Comparison of ENCODE assay signal across 19 cellular contexts in genomic region chr6:23091795-23092194, GRCh38.
DNase-seq lines count a peak whose midpoint lies in the region; ATAC-seq, FAIRE-seq and TF ChIP-seq lines count a peak whose summit lies in the region.
"Had no signal": no experiment of that assay in that cellular context is flagged by ENCODE, and none has a peak within 500 bp of the region (broad histone marks: within the 10 kb centered on the region; RNA-seq: fewer than 3 reads in every experiment).

No MANE protein-coding gene starts in this region.

- no peaks in the 10 kb centered on the region for H3K27me3 ChIP-seq in bronchial epithelial cell (ENCODE audit: control insufficient read depth, insufficient read depth, low read length)
- H3K27me3 ChIP-seq in SK-N-SH (ENCODE audit: insufficient read depth), result no peaks in the 10 kb centered on the region
- no peaks in the 10 kb centered on the region for H3K27me3 ChIP-seq in upper lobe of right lung
- H3K27me3 ChIP-seq: MG63 had no signal

- POLR2A ChIA-PET in SK-N-SH (lab: Yijun Ruan, JAX), result no interaction called here

- no peaks in the 10 kb centered on the region for H3K36me3 ChIP-seq in bronchial epithelial cell (ENCODE audit: control insufficient read depth, insufficient read depth, low read length)
- no peaks in the 10 kb centered on the region for H3K36me3 ChIP-seq in SK-N-SH (replicated peaks in 1 of 2; ENCODE audit: control insufficient read depth in 1 of 2, insufficient read depth in 2 of 2, low read length in 1 of 2)
- H3K36me3 ChIP-seq in upper lobe of right lung, result no peaks in the 10 kb centered on the region
- H3K36me3 ChIP-seq: MG63 had no signal

- no peak for TF ChIP-seq CTCF in bronchial epithelial cell (IDR thresholded peaks at IDR 0.05; ENCODE audit: insufficient read depth, low read length, severe bottlenecking)
- no peak for TF ChIP-seq CTCF in foreskin fibroblast (IDR thresholded peaks at IDR 0.05; ENCODE audit: low read depth, low read length)
- TF ChIP-seq CTCF in SK-N-SH (IDR thresholded peaks at IDR 0.05), result no peak
- no peak for TF ChIP-seq CTCF in upper lobe of right lung (IDR thresholded peaks at IDR 0.05)

- no peak overlapping the region for H3K9ac ChIP-seq in SK-N-SH
- H3K9ac ChIP-seq: KMS-11 had no signal

- no peak overlapping the region for H2AFZ ChIP-seq in SK-N-SH (ENCODE audit: low read depth)

- no peaks in the 10 kb centered on the region for H3K79me2 ChIP-seq in SK-N-SH (ENCODE audit: insufficient read depth)

- ATAC-seq in GM19035 (IDR thresholded peaks at IDR 0.05; ENCODE audit: unreplicated experiment) (no peak), GM19463 (IDR thresholded peaks at IDR 0.05; ENCODE audit: unreplicated experiment) (no peak), upper lobe of right lung (no peak)
- ATAC-seq: GM12878, HepG2 had no signal

- no peak for TF ChIP-seq EP300 in SK-N-SH (IDR thresholded peaks at IDR 0.05; ENCODE audit: borderline replicate concordance in 1 of 2, low read depth in 1 of 2, low read length in 1 of 2)

- TF ChIP-seq RAD21 in SK-N-SH (IDR thresholded peaks at IDR 0.05; ENCODE audit: low read length), result no peak

- intact Hi-C loops in upper lobe of right lung (cut with DNase I), result no loop called here

- peak; percentile 18 for DNase-seq in AG08395 (ENCODE audit: low spot score)
- peak; percentile 11 for DNase-seq in GM04503 (ENCODE audit: low read depth)
- DNase-seq in bronchial epithelial cell (ENCODE audit: low read depth), result peak; percentile 35
- DNase-seq in foreskin fibroblast, result peak; percentile 51 to 75
- DNase-seq in SK-N-SH, result no peak
- DNase-seq in upper lobe of right lung, result no peak
- DNase-seq: CD4-positive, CD25-positive, alpha-beta regulatory T cell; MG63; NCI-H1105 treated with DMSO at 0.1 percent for 48 hours; NCI-H187; NCI-H345; NCI-H526 treated with DMSO at 0.1 percent for 48 hours; SHP77 had no signal

- CTCF ChIA-PET in SK-N-SH (lab: Yijun Ruan, JAX), result interaction anchor here (1.3 kb wide), 1 partner anchor 567 kb away, joined by 3 read pairs; no protein-coding TSS in a partner anchor

- H3K27ac ChIP-seq in SK-N-SH (ENCODE audit: low read depth in 2 of 2, low read length in 1 of 2), result no peak overlapping the region
- no peak overlapping the region for H3K27ac ChIP-seq in upper lobe of right lung
- H3K27ac ChIP-seq: KMS-11 had no signal

- H3F3A ChIP-seq in SK-N-SH (replicated peaks; ENCODE audit: insufficient read depth), result no peaks in the 10 kb centered on the region

- no peaks in the 10 kb centered on the region for H4K20me1 ChIP-seq in SK-N-SH (ENCODE audit: insufficient read depth)

- H3K4me2 ChIP-seq in SK-N-SH, result no peak overlapping the region
- H3K4me2 ChIP-seq: KMS-11 had no signal

- H3K9me2 ChIP-seq in SK-N-SH, result no peaks in the 10 kb centered on the region

- H3K4me3 ChIP-seq in bronchial epithelial cell (ENCODE audit: low read depth, low read length) (no peak overlapping the region), foreskin fibroblast (ENCODE audit: low read depth in 1 of 2, low read length in 2 of 2) (no peak overlapping the region), SK-N-SH (ENCODE audit: low read depth in 2 of 2, low read length in 1 of 2) (no peak overlapping the region), upper lobe of right lung (no peak overlapping the region)
- H3K4me3 ChIP-seq: GM12878, MG63 had no signal

- WGBS in SK-N-SH (ENCODE audit: low lambda C conversion rate), result 38% methylated on average over 3 of the region's 3 CpGs

- no peaks in the 10 kb centered on the region for H3K9me3 ChIP-seq in SK-N-SH
- no peaks in the 10 kb centered on the region for H3K9me3 ChIP-seq in upper lobe of right lung
- H3K9me3 ChIP-seq: MG63 had no signal

- FAIRE-seq in bronchial epithelial cell (lab: Jason Lieb, UNC), result no peak
- FAIRE-seq: GM12878, H54, HepG2 had no signal

- H3K4me1 ChIP-seq in SK-N-SH (ENCODE audit: control insufficient read depth in 1 of 2, insufficient read depth in 2 of 2, low read depth in 1 of 2, low read length in 1 of 2) (no peaks in the 10 kb centered on the region; a peak in 1 of 4 replicates), upper lobe of right lung (no peaks in the 10 kb centered on the region)

TF ChIP-seq in SK-N-SH, 30 proteins besides CTCF, POLR2A, EP300 and RAD21:
- TF ChIP-seq, protein P1, sequence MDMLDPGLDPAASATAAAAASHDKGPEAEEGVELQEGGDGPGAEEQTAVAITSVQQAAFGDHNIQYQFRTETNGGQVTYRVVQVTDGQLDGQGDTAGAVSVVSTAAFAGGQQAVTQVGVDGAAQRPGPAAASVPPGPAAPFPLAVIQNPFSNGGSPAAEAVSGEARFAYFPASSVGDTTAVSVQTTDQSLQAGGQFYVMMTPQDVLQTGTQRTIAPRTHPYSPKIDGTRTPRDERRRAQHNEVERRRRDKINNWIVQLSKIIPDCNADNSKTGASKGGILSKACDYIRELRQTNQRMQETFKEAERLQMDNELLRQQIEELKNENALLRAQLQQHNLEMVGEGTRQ (IDR thresholded peaks at IDR 0.05; ENCODE audit: borderline replicate concordance, low read depth, low read length), result no peak
- no peak for TF ChIP-seq EZH2phosphoT487 (IDR thresholded peaks at IDR 0.05; ENCODE audit: borderline replicate concordance, low read depth)
TF ChIP-seq in SK-N-SH: peak in this region for 0.

Comparison
In these comparisons a context has a peak if more than half of its experiments do, and no peak if none do; other contexts are left out.
1. DNase-seq: peak in AG08395 (single experiment), GM04503 (single experiment), bronchial epithelial cell (single experiment) and foreskin fibroblast (2 of 2); none in SK-N-SH (single experiment) and upper lobe of right lung (single experiment).